In the genomic region with DNA sequence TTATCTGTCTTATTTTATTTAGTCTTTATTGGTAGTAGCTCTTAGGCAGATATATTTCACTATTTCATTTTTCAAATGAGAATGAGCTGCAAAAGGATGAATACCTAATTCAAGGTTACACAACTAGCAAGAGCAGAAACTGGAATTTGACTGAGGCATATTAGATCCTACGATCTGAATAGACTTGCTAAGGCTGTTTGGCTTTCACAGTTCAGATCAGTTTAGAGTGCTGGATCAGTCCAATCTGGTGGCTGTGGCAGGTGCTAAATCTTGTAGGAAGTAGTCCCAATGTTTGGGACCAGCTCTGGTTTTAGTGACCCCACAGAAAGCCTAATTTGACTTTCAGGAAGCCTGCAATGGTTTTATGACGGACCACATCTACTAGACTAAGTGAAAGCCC, we compare ENCODE assay signal across 1 cellular context.
TF ChIP-seq lines count a peak whose summit lies in the region.

No MANE protein-coding gene starts in this region.

TF ChIP-seq in HepG2, 621 proteins besides CTCF, POLR2A, EP300 and RAD21 (continued from another document):
- TF ChIP-seq, protein P1, sequence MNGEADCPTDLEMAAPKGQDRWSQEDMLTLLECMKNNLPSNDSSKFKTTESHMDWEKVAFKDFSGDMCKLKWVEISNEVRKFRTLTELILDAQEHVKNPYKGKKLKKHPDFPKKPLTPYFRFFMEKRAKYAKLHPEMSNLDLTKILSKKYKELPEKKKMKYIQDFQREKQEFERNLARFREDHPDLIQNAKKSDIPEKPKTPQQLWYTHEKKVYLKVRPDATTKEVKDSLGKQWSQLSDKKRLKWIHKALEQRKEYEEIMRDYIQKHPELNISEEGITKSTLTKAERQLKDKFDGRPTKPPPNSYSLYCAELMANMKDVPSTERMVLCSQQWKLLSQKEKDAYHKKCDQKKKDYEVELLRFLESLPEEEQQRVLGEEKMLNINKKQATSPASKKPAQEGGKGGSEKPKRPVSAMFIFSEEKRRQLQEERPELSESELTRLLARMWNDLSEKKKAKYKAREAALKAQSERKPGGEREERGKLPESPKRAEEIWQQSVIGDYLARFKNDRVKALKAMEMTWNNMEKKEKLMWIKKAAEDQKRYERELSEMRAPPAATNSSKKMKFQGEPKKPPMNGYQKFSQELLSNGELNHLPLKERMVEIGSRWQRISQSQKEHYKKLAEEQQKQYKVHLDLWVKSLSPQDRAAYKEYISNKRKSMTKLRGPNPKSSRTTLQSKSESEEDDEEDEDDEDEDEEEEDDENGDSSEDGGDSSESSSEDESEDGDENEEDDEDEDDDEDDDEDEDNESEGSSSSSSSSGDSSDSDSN (CRISPR knock-in tag; IDR thresholded peaks at IDR 0.05): no peak
- TF ChIP-seq ZNF382 (CRISPR knock-in tag; IDR thresholded peaks at IDR 0.05; ENCODE audit: borderline replicate concordance) (no peak), TRIM24 (CRISPR knock-in tag; IDR thresholded peaks at IDR 0.05) (no peak), HDAC2 (CRISPR knock-in tag; IDR thresholded peaks at IDR 0.05) (no peak), MIER3 (CRISPR knock-in tag; IDR thresholded peaks at IDR 0.05; ENCODE audit: borderline replicate concordance) (no peak), ZNF616 (CRISPR knock-in tag; IDR thresholded peaks at IDR 0.05; ENCODE audit: low read depth) (no peak), SIX4 (CRISPR knock-in tag; IDR thresholded peaks at IDR 0.05) (no peak), SRY (CRISPR knock-in tag; IDR thresholded peaks at IDR 0.05) (no peak), ZNF775 (CRISPR knock-in tag; IDR thresholded peaks at IDR 0.05; ENCODE audit: borderline replicate concordance) (no peak), XBP1 (CRISPR knock-in tag; IDR thresholded peaks at IDR 0.05) (no peak), ZNF660 (CRISPR knock-in tag; IDR thresholded peaks at IDR 0.05; ENCODE audit: borderline replicate concordance, low read depth) (no peak)
- TF ChIP-seq, protein P2, sequence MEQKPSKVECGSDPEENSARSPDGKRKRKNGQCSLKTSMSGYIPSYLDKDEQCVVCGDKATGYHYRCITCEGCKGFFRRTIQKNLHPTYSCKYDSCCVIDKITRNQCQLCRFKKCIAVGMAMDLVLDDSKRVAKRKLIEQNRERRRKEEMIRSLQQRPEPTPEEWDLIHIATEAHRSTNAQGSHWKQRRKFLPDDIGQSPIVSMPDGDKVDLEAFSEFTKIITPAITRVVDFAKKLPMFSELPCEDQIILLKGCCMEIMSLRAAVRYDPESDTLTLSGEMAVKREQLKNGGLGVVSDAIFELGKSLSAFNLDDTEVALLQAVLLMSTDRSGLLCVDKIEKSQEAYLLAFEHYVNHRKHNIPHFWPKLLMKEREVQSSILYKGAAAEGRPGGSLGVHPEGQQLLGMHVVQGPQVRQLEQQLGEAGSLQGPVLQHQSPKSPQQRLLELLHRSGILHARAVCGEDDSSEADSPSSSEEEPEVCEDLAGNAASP (CRISPR knock-in tag; IDR thresholded peaks at IDR 0.05; ENCODE audit: borderline replicate concordance): no peak
